In genomic region chr18:50285631-50286321, GRCh38 we compare ENCODE assay signal across 8 cellular contexts. TPM values are rescaled to one million over a fixed set of nuclear protein-coding genes. Genes with fewer than 3 reads are reported as not detected.
DNase-seq lines count a peak whose midpoint lies in the region; ATAC-seq, FAIRE-seq and TF ChIP-seq lines count a peak whose summit lies in the region.

No MANE protein-coding gene starts in this region.

- H3K9me3 Mint-ChIP-seq in activated naive CD4-positive, alpha-beta T cell treated with anti-CD3 and anti-CD28 coated beads for 36 hours: no peaks in the 10 kb centered on the region
- peaks cover 23% of the 10 kb centered on the region for H3K9me3 Mint-ChIP-seq in glutamatergic neuron (ENCODE audit: unreplicated experiment)

- H3K4me1 ChIP-seq in suprapubic skin: peaks cover 23% of the 10 kb centered on the region
- H3K4me1 ChIP-seq in small intestine (ENCODE audit: control insufficient read depth in 2 of 2, insufficient read depth in 1 of 2, low read depth in 1 of 2, low read length in 1 of 2): peaks cover 0 to 2% of the 10 kb centered on the region in 2 donors

- no peaks in the 10 kb centered on the region for H3K27me3 Mint-ChIP-seq in activated naive CD4-positive, alpha-beta T cell treated with anti-CD3 and anti-CD28 coated beads for 36 hours (ENCODE audit: low read depth)
- H3K27me3 Mint-ChIP-seq in T-helper 17 cell (no peaks in the 10 kb centered on the region), glutamatergic neuron (ENCODE audit: unreplicated experiment) (peaks cover 18% of the 10 kb centered on the region)

- H3K4me3 ChIP-seq in suprapubic skin (peak overlapping the region; percentile 88), small intestine (ENCODE audit: low read depth in 1 of 2, low read length in 2 of 2) (no peak overlapping the region)

- H3K36me3 ChIP-seq in suprapubic skin (peaks cover 37% of the 10 kb centered on the region), small intestine (ENCODE audit: control insufficient read depth in 2 of 2, insufficient read depth in 2 of 2, low read length in 2 of 2) (peaks cover 0 to 2% of the 10 kb centered on the region in 2 donors)

- intact Hi-C loops in activated naive CD4-positive, alpha-beta T cell treated with anti-CD3 and anti-CD28 coated beads for 36 hours (cut with micrococcal nuclease): loop anchor here (2.0 to 10.0 kb wide), 5 partner anchors 35 to 1351 kb away; partner anchors contain the start of gene ACAA2

- TF ChIP-seq CTCF in glutamatergic neuron (IDR thresholded peaks at IDR 0.05; ENCODE audit: partially characterized antibody, unreplicated experiment) (no peak), suprapubic skin (IDR thresholded peaks at IDR 0.05) (no peak)

- peaks cover 50% of the 10 kb centered on the region for H3K36me3 Mint-ChIP-seq in activated naive CD4-positive, alpha-beta T cell treated with anti-CD3 and anti-CD28 coated beads for 36 hours (ENCODE audit: low read depth)
- H3K36me3 Mint-ChIP-seq in T-helper 17 cell (ENCODE audit: low read depth) (peaks cover 22% of the 10 kb centered on the region), glutamatergic neuron (ENCODE audit: unreplicated experiment) (peaks cover 4% of the 10 kb centered on the region)

- H3K27me3 ChIP-seq in suprapubic skin (no peaks in the 10 kb centered on the region), small intestine (ENCODE audit: control insufficient read depth in 2 of 2, insufficient read depth in 2 of 2, low read length in 2 of 2) (no peaks in the 10 kb centered on the region)

- WGBS in suprapubic skin: 92% methylated on average over 12 of the region's 24 CpGs
- WGBS in small intestine, 3 donors: 96 to 97% (median 97%) methylated on average over 24 of the region's 24 CpGs

- peaks cover 31% of the 10 kb centered on the region for H3K4me1 Mint-ChIP-seq in activated naive CD4-positive, alpha-beta T cell treated with anti-CD3 and anti-CD28 coated beads for 36 hours (ENCODE audit: low read depth)
- peaks cover 40% of the 10 kb centered on the region for H3K4me1 Mint-ChIP-seq in T-helper 17 cell
- peaks cover 6% of the 10 kb centered on the region for H3K4me1 Mint-ChIP-seq in glutamatergic neuron (ENCODE audit: low read depth, unreplicated experiment)

- H3K27ac ChIP-seq in suprapubic skin (no peak overlapping the region), small intestine (ENCODE audit: low read depth in 1 of 2, low read length in 1 of 2) (no peak overlapping the region)

- H3K4me3 Mint-ChIP-seq in activated naive CD4-positive, alpha-beta T cell treated with anti-CD3 and anti-CD28 coated beads for 36 hours: peak overlapping the region; percentile 93
- H3K4me3 Mint-ChIP-seq in T-helper 17 cell (peak overlapping the region; percentile 100), glutamatergic neuron (ENCODE audit: unreplicated experiment) (peak overlapping the region; percentile 99)

- no peak for TF ChIP-seq EP300 in suprapubic skin (IDR thresholded peaks at IDR 0.05)

- H3K9me3 ChIP-seq in T-helper 17 cell (ENCODE audit: control insufficient read depth, low read length, poor library complexity, severe bottlenecking) (no peaks in the 10 kb centered on the region), suprapubic skin (no peaks in the 10 kb centered on the region), small intestine (ENCODE audit: control insufficient read depth, low read depth) (no peaks in the 10 kb centered on the region)

- no peak for TF ChIP-seq POLR2A in suprapubic skin (IDR thresholded peaks at IDR 0.05)

- no peak for ATAC-seq in T-helper 17 cell
- no peak for ATAC-seq in HG03196 (IDR thresholded peaks at IDR 0.05; ENCODE audit: unreplicated experiment)

- peak overlapping the region; percentile 95 for H3K27ac Mint-ChIP-seq in activated naive CD4-positive, alpha-beta T cell treated with anti-CD3 and anti-CD28 coated beads for 36 hours
- H3K27ac Mint-ChIP-seq in T-helper 17 cell: peak overlapping the region; percentile 99
- no peak overlapping the region for H3K27ac Mint-ChIP-seq in glutamatergic neuron (ENCODE audit: unreplicated experiment)

- CTCF ChIA-PET in activated naive CD4-positive, alpha-beta T cell treated with anti-CD3 and anti-CD28 coated beads for 36 hours (lab: Charles Lee): interaction anchor here (0.5 kb wide), 1 partner anchor 53 kb away, joined by 4 read pairs; no protein-coding TSS in a partner anchor

- FAIRE-seq in small intestine (lab: Jason Lieb, UNC): no peak

- no peak for DNase-seq in activated naive CD4-positive, alpha-beta T cell treated with anti-CD3 and anti-CD28 coated beads for 36 hours
- DNase-seq in activated naive CD4-positive, alpha-beta T cell treated with anti-CD3 and anti-CD28 coated beads, Interleukin-2, amount 50 U/mL, for 16 hours: no peak
- DNase-seq in T-helper 17 cell (no peak), glutamatergic neuron (no peak), suprapubic skin (ENCODE audit: low spot score in 2 of 2) (no peak), small intestine (no peak), NCI-H446 (lab: John Stamatoyannopoulos, UW) (no peak)

RNA-seq across cellular contexts. Expression of gene CXXC1, which starts 1.7 kb away (rescaled TPM):
- 10 to 100 TPM; 71.5 to 75.3 TPM for total RNA-seq in activated naive CD4-positive, alpha-beta T cell treated with anti-CD3 and anti-CD28 coated beads for 36 hours
- total RNA-seq in T-helper 17 cell (100 to 1,000 TPM; 118 to 129 TPM), glutamatergic neuron (ENCODE audit: unreplicated experiment) (66.3 TPM), suprapubic skin (100 to 1,000 TPM; 102 to 193 (median 107) TPM)
- polyA plus RNA-seq in small intestine: 10 to 100 TPM; 65.7 to 93.9 (median 72.1) TPM

RNA-seq across cellular contexts. Expression of gene MBD1, which starts 4.5 kb away (rescaled TPM):
- 10 to 100 TPM; 66.4 to 69.0 TPM for total RNA-seq in activated naive CD4-positive, alpha-beta T cell treated with anti-CD3 and anti-CD28 coated beads for 36 hours
- total RNA-seq in T-helper 17 cell: 10 to 100 TPM; 88.9 to 89.1 TPM
- total RNA-seq in glutamatergic neuron (ENCODE audit: unreplicated experiment): 91.0 TPM
- total RNA-seq in suprapubic skin: 100 to 1,000 TPM; 107 to 145 (median 110) TPM
- 10 to 100 TPM; 26.2 to 35.7 (median 31.3) TPM for polyA plus RNA-seq in small intestine

RNA-seq across cellular contexts. Expression of gene CFAP53, which starts 19.5 kb away (rescaled TPM):
- total RNA-seq in activated naive CD4-positive, alpha-beta T cell treated with anti-CD3 and anti-CD28 coated beads for 36 hours: under 1 TPM; 0.40 to 0.43 TPM
- total RNA-seq in T-helper 17 cell: under 1 TPM; 0.42 to 0.70 TPM
- total RNA-seq in glutamatergic neuron (ENCODE audit: unreplicated experiment): 0.22 TPM
- under 1 TPM in 1 of 4 donors, not detected in 3; 0.34 TPM for total RNA-seq in suprapubic skin
- polyA plus RNA-seq in small intestine: under 1 TPM in 2 of 3 donors, not detected in 1; 0.28 to 0.67 TPM
